1 cellular context compared by ENCODE assay signal in genomic region chr1:41239988-41240610, GRCh38.
TF ChIP-seq lines count a peak whose summit lies in the region.

No MANE protein-coding gene starts in this region.

TF ChIP-seq in HepG2, 621 proteins besides CTCF, POLR2A, EP300 and RAD21 (continued from another document and continues in another):
- TF ChIP-seq ZNF597 (CRISPR knock-in tag; IDR thresholded peaks at IDR 0.05): no peak
- TF ChIP-seq RARA (CRISPR knock-in tag; IDR thresholded peaks at IDR 0.05): peak; percentile 70
- no peak for TF ChIP-seq PRDM15 (CRISPR knock-in tag; IDR thresholded peaks at IDR 0.05)
- no peak for TF ChIP-seq SP4 (CRISPR knock-in tag; IDR thresholded peaks at IDR 0.05)
- no peak for TF ChIP-seq ZSCAN20 (CRISPR knock-in tag; IDR thresholded peaks at IDR 0.05; ENCODE audit: borderline replicate concordance)
- TF ChIP-seq E2F5 (CRISPR knock-in tag; conservative IDR thresholded peaks at IDR 0.05): no peak
- no peak for TF ChIP-seq ZZZ3 (CRISPR knock-in tag; IDR thresholded peaks at IDR 0.05; ENCODE audit: borderline replicate concordance)
- TF ChIP-seq ARID3A (IDR thresholded peaks at IDR 0.05; ENCODE audit: low read depth, low read length): 0 out of 2 replicates have a peak, but pooled peaks have one; percentile 48
- peak; percentile 51 for TF ChIP-seq FOXP1 (IDR thresholded peaks at IDR 0.05)
- peak; percentile 88 for TF ChIP-seq FOXP1 (CRISPR knock-in tag; IDR thresholded peaks at IDR 0.05)
- no peak for TF ChIP-seq UBTF (CRISPR knock-in tag; IDR thresholded peaks at IDR 0.05)
- no peak for TF ChIP-seq ELF1 (CRISPR knock-in tag; IDR thresholded peaks at IDR 0.05)
- no peak for TF ChIP-seq ZMYM3 (CRISPR knock-in tag; IDR thresholded peaks at IDR 0.05)
- TF ChIP-seq AGO2 (optimal IDR thresholded peaks at IDR 0.05; ENCODE audit: low read depth, low read length): no peak
- TF ChIP-seq ZNF772 (CRISPR knock-in tag; IDR thresholded peaks at IDR 0.05): no peak
- no peak; the same call in 1 of the 2 replicates for TF ChIP-seq ZNF703 (CRISPR knock-in tag; IDR thresholded peaks at IDR 0.05; ENCODE audit: borderline replicate concordance)
- TF ChIP-seq DDIT3 (CRISPR knock-in tag; IDR thresholded peaks at IDR 0.05): no peak
- peak; percentile 48; the same call in 1 of the 2 replicates for TF ChIP-seq FOXA1 (IDR thresholded peaks at IDR 0.05)
- TF ChIP-seq FOXA1 (CRISPR knock-in tag; IDR thresholded peaks at IDR 0.05): peak; percentile 77
- no peak for TF ChIP-seq MED8 (CRISPR knock-in tag; IDR thresholded peaks at IDR 0.05; ENCODE audit: insufficient replicate concordance)
- TF ChIP-seq ZBTB20 (CRISPR knock-in tag; IDR thresholded peaks at IDR 0.05; ENCODE audit: borderline replicate concordance, low read depth): no peak
- TF ChIP-seq ZNF580 (CRISPR knock-in tag; IDR thresholded peaks at IDR 0.05; ENCODE audit: borderline replicate concordance, low read depth): no peak
- TF ChIP-seq SMAD3 (CRISPR knock-in tag; IDR thresholded peaks at IDR 0.05): peak; percentile 74; the same call in 1 of the 2 replicates
- no peak for TF ChIP-seq ZNF710 (CRISPR knock-in tag; IDR thresholded peaks at IDR 0.05; ENCODE audit: borderline replicate concordance)
- TF ChIP-seq CENPX (CRISPR knock-in tag; IDR thresholded peaks at IDR 0.05): no peak
- TF ChIP-seq ZNF180 (CRISPR knock-in tag; IDR thresholded peaks at IDR 0.05; ENCODE audit: borderline replicate concordance, low read depth): no peak
- no peak for TF ChIP-seq STAT6 (CRISPR knock-in tag; IDR thresholded peaks at IDR 0.05; ENCODE audit: borderline replicate concordance)
- TF ChIP-seq CCDC6 (CRISPR knock-in tag; IDR thresholded peaks at IDR 0.05): no peak
- TF ChIP-seq PBX2 (CRISPR knock-in tag; IDR thresholded peaks at IDR 0.05): peak; percentile 35; the same call in 1 of the 2 replicates
- no peak for TF ChIP-seq ZFP90 (CRISPR knock-in tag; IDR thresholded peaks at IDR 0.05; ENCODE audit: borderline replicate concordance)
- no peak for TF ChIP-seq TCF12 (IDR thresholded peaks at IDR 0.05)
- peak; percentile 57; the same call in 1 of the 2 replicates for TF ChIP-seq TCF12 (CRISPR knock-in tag; IDR thresholded peaks at IDR 0.05)
- no peak for TF ChIP-seq ZSCAN12 (CRISPR knock-in tag; IDR thresholded peaks at IDR 0.05)
- no peak for TF ChIP-seq SNRNP70 (IDR thresholded peaks at IDR 0.05; ENCODE audit: low read depth, low read length)
- TF ChIP-seq RARG (CRISPR knock-in tag; IDR thresholded peaks at IDR 0.05; ENCODE audit: low read depth): no peak
- TF ChIP-seq PBX3 (CRISPR knock-in tag; IDR thresholded peaks at IDR 0.05; ENCODE audit: borderline replicate concordance): no peak
- peak; percentile 94 for TF ChIP-seq PAXIP1 (CRISPR knock-in tag; conservative IDR thresholded peaks at IDR 0.05)
- TF ChIP-seq HNRNPK (IDR thresholded peaks at IDR 0.05; ENCODE audit: low read depth, low read length, poor library complexity, severe bottlenecking): no peak
- TF ChIP-seq MAF1 (CRISPR knock-in tag; IDR thresholded peaks at IDR 0.05; ENCODE audit: borderline replicate concordance): no peak
